13 cellular contexts compared by ENCODE assay signal in genomic region chr5:171975262-171975876, GRCh38. TPM values are rescaled to one million over a fixed set of nuclear protein-coding genes. Genes with fewer than 3 reads are reported as not detected.
A peak's percentile ranks its signal among the peaks of the same experiment; 100 is the strongest.
DNase-seq lines count a peak whose midpoint lies in the region; ATAC-seq and TF ChIP-seq lines count a peak whose summit lies in the region.
"Had no signal": no experiment of that assay in that cellular context is flagged by ENCODE, and none has a peak within 500 bp of the region (broad histone marks: within the 10 kb centered on the region; RNA-seq: fewer than 3 reads in every experiment).

No MANE protein-coding gene starts in this region.

- H3K9me3 ChIP-seq in naive thymus-derived CD4-positive, alpha-beta T cell (ENCODE audit: control insufficient read depth in 2 of 3, low read length in 3 of 3) = peaks cover 0 to 9% (median 0%) of the 10 kb centered on the region in 3 experiments
- peaks cover 3% of the 10 kb centered on the region for H3K9me3 ChIP-seq in osteoblast (ENCODE audit: low read depth, low read length)

- no peak for ATAC-seq in naive thymus-derived CD4-positive, alpha-beta T cell
- ATAC-seq: HCT116 had no signal

- no peaks in the 10 kb centered on the region for H3K27me3 ChIP-seq in naive thymus-derived CD4-positive, alpha-beta T cell (ENCODE audit: control insufficient read depth in 2 of 2, insufficient read depth in 2 of 2, low read length in 2 of 2)
- H3K27me3 ChIP-seq in osteoblast (ENCODE audit: insufficient read depth, low read length) = no peaks in the 10 kb centered on the region
- H3K27me3 ChIP-seq: right atrium auricular region had no signal

- peaks cover 0 to 48% (median 44%) of the 10 kb centered on the region in 5 donors for H3K36me3 Mint-ChIP-seq in naive thymus-derived CD4-positive, alpha-beta T cell

- H3K27ac ChIP-seq in naive thymus-derived CD4-positive, alpha-beta T cell (ENCODE audit: low read depth, low read length) = no peak overlapping the region
- no peak overlapping the region for H3K27ac ChIP-seq in osteoblast (ENCODE audit: low read depth, low read length)
- H3K27ac ChIP-seq: right atrium auricular region, VCaP had no signal

- H3K4me3 ChIP-seq in choroid plexus epithelial cell (ENCODE audit: low read depth, low read length) (no peak overlapping the region), osteoblast (ENCODE audit: insufficient read depth, low read length) (no peak overlapping the region)
- H3K4me3 ChIP-seq in naive thymus-derived CD4-positive, alpha-beta T cell (ENCODE audit: low read length) = no peak overlapping the region
- H3K4me3 ChIP-seq: right atrium auricular region had no signal

- peak; percentile 30 for DNase-seq in COR-L47 (lab: John Stamatoyannopoulos, UW)
- DNase-seq in M059J (ENCODE audit: low read depth) = peak; percentile 76
- DNase-seq in choroid plexus epithelial cell (ENCODE audit: low read depth) = peak; percentile 72
- DNase-seq in naive thymus-derived CD4-positive, alpha-beta T cell = no peak
- no peak for DNase-seq in NK-92 treated with Interleukin-12 subunit alpha and Interleukin-12 subunit beta, amount 100 ng/mL, for 24 hours (lab: John Stamatoyannopoulos, UW)
- DNase-seq in osteoblast (ENCODE audit: insufficient read length, low spot score, missing footprints) = no peak
- DNase-seq in NCI-H1694 (lab: John Stamatoyannopoulos, UW) = no peak
- DNase-seq in DMS53 (lab: John Stamatoyannopoulos, UW) = no peak
- DNase-seq: activated naive CD4-positive, alpha-beta T cell; OCI-M1 had no signal

- peaks cover 69% of the 10 kb centered on the region for H4K20me1 ChIP-seq in osteoblast (ENCODE audit: insufficient read depth, low read length)

- H3K4me1 Mint-ChIP-seq in naive thymus-derived CD4-positive, alpha-beta T cell = peaks cover 24 to 71% (median 67%) of the 10 kb centered on the region in 7 donors

- CTCF ChIA-PET in naive thymus-derived CD4-positive, alpha-beta T cell (lab: Charles Lee) = no interaction called here

- TF ChIP-seq CTCF in choroid plexus epithelial cell (conservative IDR thresholded peaks at IDR 0.05; ENCODE audit: low read depth, low read length) = no peak
- no peak for TF ChIP-seq CTCF in osteoblast (IDR thresholded peaks at IDR 0.05; ENCODE audit: extremely low read depth, low read depth, low read length)

- H3K4me3 Mint-ChIP-seq in naive thymus-derived CD4-positive, alpha-beta T cell = peak overlapping the region in 6 of 10 donors; percentile 23 to 65 (median 44)

- peaks cover 0 to 11% of the 10 kb centered on the region in 2 donors for H3K4me1 ChIP-seq in naive thymus-derived CD4-positive, alpha-beta T cell (ENCODE audit: control insufficient read depth in 2 of 2, insufficient read depth in 2 of 2, low read length in 2 of 2)
- H3K4me1 ChIP-seq in osteoblast (ENCODE audit: insufficient read depth, low read length) = peaks cover 8% of the 10 kb centered on the region

- intact Hi-C loops in naive thymus-derived CD4-positive, alpha-beta T cell (cut with micrococcal nuclease) = no loop called here

- peak overlapping the region in 4 of 9 donors; percentile 8 to 71 (median 30) for H3K27ac Mint-ChIP-seq in naive thymus-derived CD4-positive, alpha-beta T cell

- H3K27me3 Mint-ChIP-seq in naive thymus-derived CD4-positive, alpha-beta T cell = no peaks in the 10 kb centered on the region

- no peak overlapping the region for H2AFZ ChIP-seq in osteoblast (ENCODE audit: low read length)

- H3K4me2 ChIP-seq in osteoblast (ENCODE audit: insufficient read depth, low read length) = no peak overlapping the region

- POLR2A ChIA-PET in naive thymus-derived CD4-positive, alpha-beta T cell (lab: Charles Lee) = no interaction called here

- peaks cover 93% of the 10 kb centered on the region for H3K79me2 ChIP-seq in osteoblast (ENCODE audit: insufficient read depth, low read length)

- peaks cover 0 to 28% (median 7%) of the 10 kb centered on the region in 11 donors for H3K9me3 Mint-ChIP-seq in naive thymus-derived CD4-positive, alpha-beta T cell

- no peaks in the 10 kb centered on the region for H3K36me3 ChIP-seq in naive thymus-derived CD4-positive, alpha-beta T cell (ENCODE audit: control insufficient read depth in 2 of 3, insufficient read depth in 3 of 3, low read length in 3 of 3)
- no peaks in the 10 kb centered on the region for H3K36me3 ChIP-seq in osteoblast (ENCODE audit: insufficient read depth, low read length)
- H3K36me3 ChIP-seq: right atrium auricular region had no signal

RNA-seq across cellular contexts. Expression of gene FBXW11, which starts 31.1 kb away (rescaled TPM):
- 38.5 and 75.0 TPM in 2 replicates for total RNA-seq in M059J (2014; rRNA removed; shearing (Covaris generic))
- total RNA-seq in naive thymus-derived CD4-positive, alpha-beta T cell = 10 to 100 TPM; 29.1 to 40.7 (median 33.6) TPM
- polyA plus RNA-seq in naive thymus-derived CD4-positive, alpha-beta T cell = 10 to 100 TPM; 15.0 to 21.5 TPM
- total RNA-seq in osteoblast = 72.5 and 76.7 TPM in 2 replicates

Comparison
In these comparisons a context has a peak if more than half of its experiments do, and no peak if none do; other contexts are left out.
1. DNase-seq: peak in COR-L47 (single experiment), M059J (single experiment) and choroid plexus epithelial cell (single experiment); none in naive thymus-derived CD4-positive, alpha-beta T cell (0 of 9), NK-92 treated with Interleukin-12 subunit alpha and Interleukin-12 subunit beta, amount 100 ng/mL, for 24 hours (single experiment), osteoblast (single experiment), NCI-H1694 (single experiment) and DMS53 (single experiment).